ENCODE assay signal across 10 cellular contexts in the genomic region with DNA sequence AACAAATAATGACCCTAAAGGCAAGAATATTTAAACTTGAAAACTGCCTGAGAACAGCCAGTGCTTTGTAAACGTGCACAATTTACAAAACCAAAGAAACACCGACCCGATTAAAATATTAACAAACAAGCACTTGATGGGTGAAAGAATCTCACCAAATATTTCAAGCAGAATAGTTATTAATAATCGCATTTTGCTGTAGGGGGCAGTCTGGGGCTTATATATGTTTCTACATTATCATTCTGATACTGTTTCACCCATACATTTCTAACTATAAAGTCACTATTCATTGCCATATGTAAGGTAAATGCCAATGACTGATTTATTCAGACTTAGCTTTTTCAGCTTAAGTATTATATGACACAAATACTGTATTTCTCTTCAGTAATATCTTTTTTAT. TPM values are rescaled to one million over a fixed set of nuclear protein-coding genes. Genes with fewer than 3 reads are reported as not detected.
DNase-seq lines count a peak whose midpoint lies in the region; FAIRE-seq and TF ChIP-seq lines count a peak whose summit lies in the region.
"Had no signal": no experiment of that assay in that cellular context is flagged by ENCODE, and none has a peak within 500 bp of the region (broad histone marks: within the 10 kb centered on the region; RNA-seq: fewer than 3 reads in every experiment).

No MANE protein-coding gene starts in this region.

- no peaks in the 10 kb centered on the region for H3K9me3 Mint-ChIP-seq in MCF 10A (ENCODE audit: unreplicated experiment)

- H3K27me3 Mint-ChIP-seq in MCF 10A (ENCODE audit: insufficient read depth, unreplicated experiment), result no peaks in the 10 kb centered on the region
- H3K27me3 Mint-ChIP-seq: activated naive CD8-positive, alpha-beta T cell had no signal

- H3K4me3 Mint-ChIP-seq in MCF 10A (ENCODE audit: unreplicated experiment), result no peak overlapping the region
- H3K4me3 Mint-ChIP-seq: activated naive CD8-positive, alpha-beta T cell had no signal

- CTCF ChIA-PET in MCF 10A (lab: Yijun Ruan, JAX), result interaction anchor here (0.6 to 1.6 kb wide), 9 partner anchors 9 to 547 kb away, joined by 3 to 5 read pairs (median 3); partner anchors contain the start of gene UBAP2

- DNase-seq in MCF 10A (ENCODE audit: unreplicated experiment) (peak; percentile 22), breast epithelium (ENCODE audit: low spot score in 2 of 2) (no peak), NCI-H1105 (lab: John Stamatoyannopoulos, UW) (peak; percentile 5), dorsolateral prefrontal cortex (no peak), small intestine (peak; percentile 13), mucosa of gallbladder (ENCODE audit: low spot score) (no peak), ascending aorta (ENCODE audit: low spot score in 2 of 2) (no peak)
- DNase-seq in activated CD8-positive, alpha-beta memory T cell treated with anti-CD3 and anti-CD28 coated beads for 24 hours, result no peak
- DNase-seq: uterus had no signal

- H3K4me3 ChIP-seq in breast epithelium (no peak overlapping the region), dorsolateral prefrontal cortex (no peak overlapping the region), small intestine (ENCODE audit: low read depth in 1 of 2, low read length in 2 of 2) (no peak overlapping the region), ascending aorta (no peak overlapping the region)
- H3K4me3 ChIP-seq: uterus had no signal

- intact Hi-C loops in MCF 10A (cut with micrococcal nuclease) (loop anchor here (2.0 to 5.0 kb wide), 3 partner anchors 64 to 366 kb away; partner anchors contain the start of gene MYORG), breast epithelium (cut with DNase I; ENCODE audit: low total_unique reads) (no loop called here), dorsolateral prefrontal cortex (cut with DNase I) (loop anchor here in 1 of 2 donors (10.0 kb wide), 1 partner anchor 244 kb away; no protein-coding TSS in a partner anchor), ascending aorta (cut with DNase I) (no loop called here)

- no peak overlapping the region for H3K27ac ChIP-seq in breast epithelium
- H3K27ac ChIP-seq in dorsolateral prefrontal cortex, result no peak overlapping the region
- no peak overlapping the region for H3K27ac ChIP-seq in small intestine (ENCODE audit: low read depth in 1 of 2, low read length in 1 of 2)
- no peak overlapping the region for H3K27ac ChIP-seq in ascending aorta
- H3K27ac ChIP-seq: uterus had no signal

- H3K9me3 ChIP-seq in breast epithelium (no peaks in the 10 kb centered on the region), small intestine (ENCODE audit: control insufficient read depth, low read depth) (no peaks in the 10 kb centered on the region), ascending aorta (no peaks in the 10 kb centered on the region)
- H3K9me3 ChIP-seq: uterus had no signal

- H3K36me3 ChIP-seq in breast epithelium, result no peaks in the 10 kb centered on the region
- H3K36me3 ChIP-seq in small intestine (ENCODE audit: control insufficient read depth in 2 of 2, insufficient read depth in 2 of 2, low read length in 2 of 2), result peaks cover 5 to 6% of the 10 kb centered on the region in 2 donors
- peaks cover 22 to 30% of the 10 kb centered on the region in 2 donors for H3K36me3 ChIP-seq in ascending aorta
- H3K36me3 ChIP-seq: uterus had no signal

- H3K27me3 ChIP-seq in breast epithelium (no peaks in the 10 kb centered on the region), dorsolateral prefrontal cortex (no peaks in the 10 kb centered on the region), small intestine (ENCODE audit: control insufficient read depth in 2 of 2, insufficient read depth in 2 of 2, low read length in 2 of 2) (no peaks in the 10 kb centered on the region), ascending aorta (no peaks in the 10 kb centered on the region)
- H3K27me3 ChIP-seq: uterus had no signal

- no peaks in the 10 kb centered on the region for H3K4me1 Mint-ChIP-seq in MCF 10A (ENCODE audit: insufficient read depth, unreplicated experiment)

- POLR2A ChIA-PET in MCF 10A (lab: Yijun Ruan, JAX), result interaction anchor here (0.5 to 2.2 kb wide), 3 partner anchors 8 to 115 kb away, joined by 3 to 9 read pairs (median 3); no protein-coding TSS in a partner anchor

- H3K36me3 Mint-ChIP-seq in MCF 10A (ENCODE audit: insufficient read depth, unreplicated experiment), result peaks cover 80% of the 10 kb centered on the region
- H3K36me3 Mint-ChIP-seq: activated naive CD8-positive, alpha-beta T cell had no signal

- 77 to 80% (median 78%) methylated on average over 4 of the region's 4 CpGs for WGBS in small intestine, 3 donors

- H3K27ac Mint-ChIP-seq in MCF 10A (ENCODE audit: low read depth, unreplicated experiment), result no peak overlapping the region
- H3K27ac Mint-ChIP-seq: activated naive CD8-positive, alpha-beta T cell had no signal

- BruUV-seq in MCF 10A (replicated peaks; lab: Mats Ljungman, UMichigan), result no TSS peak

- H3K4me1 ChIP-seq in breast epithelium (no peaks in the 10 kb centered on the region), small intestine (ENCODE audit: control insufficient read depth in 2 of 2, insufficient read depth in 1 of 2, low read depth in 1 of 2, low read length in 1 of 2) (no peaks in the 10 kb centered on the region), ascending aorta (no peaks in the 10 kb centered on the region)
- H3K4me1 ChIP-seq: uterus had no signal

- peak; percentile 15 for FAIRE-seq in small intestine (lab: Jason Lieb, UNC)

- no peak for TF ChIP-seq POLR2A in breast epithelium (IDR thresholded peaks at IDR 0.05)

- TF ChIP-seq CTCF in MCF 10A (IDR thresholded peaks at IDR 0.05; ENCODE audit: unreplicated experiment), result peak; percentile 29
- TF ChIP-seq CTCF in breast epithelium (IDR thresholded peaks at IDR 0.05), result no peak
- TF ChIP-seq CTCF in dorsolateral prefrontal cortex (IDR thresholded peaks at IDR 0.05 in 54 of 56, conservative IDR thresholded peaks at IDR 0.05 in 2 of 56; ENCODE audit: low read depth in 1 of 56, partially characterized antibody in 56 of 56), result peak in 45 of 56 donors; percentile 8 to 65 (median 34)
- peak in 1 of 3 experiments; percentile 20 for TF ChIP-seq CTCF in ascending aorta (IDR thresholded peaks at IDR 0.05)

RNA-seq across cellular contexts. Expression of gene UBAP2, which starts 37.7 kb away (rescaled TPM):
- 33.4 and 33.5 TPM in 2 replicates for total RNA-seq in MCF 10A (2022)
- total RNA-seq in breast epithelium, result 10 to 100 TPM; 21.8 to 32.1 (median 29.8) TPM
- total RNA-seq in dorsolateral prefrontal cortex, result 10 to 100 TPM; 28.4 to 75.5 (median 43.4) TPM
- 10 to 100 TPM in 1 of 3 donors, 1 to 10 TPM in 2; 4.6 to 15.1 (median 7.8) TPM for polyA plus RNA-seq in small intestine
- 34.3 TPM for total RNA-seq in mucosa of gallbladder
- total RNA-seq in ascending aorta, result 15.8 TPM

Comparison
In these comparisons a context has a peak if more than half of its experiments do, and no peak if none do; other contexts are left out.
1. DNase-seq: peak in MCF 10A (single experiment), NCI-H1105 (single experiment) and small intestine (single experiment); none in breast epithelium (0 of 2), dorsolateral prefrontal cortex (0 of 10), mucosa of gallbladder (single experiment), activated CD8-positive, alpha-beta memory T cell treated with anti-CD3 and anti-CD28 coated beads for 24 hours (single experiment) and ascending aorta (0 of 2).
2. CTCF ChIP-seq: peak in MCF 10A (single experiment) and dorsolateral prefrontal cortex (45 of 56); none in breast epithelium (0 of 3).